Comparison of ENCODE assay signal across 8 cellular contexts in the genomic region with DNA sequence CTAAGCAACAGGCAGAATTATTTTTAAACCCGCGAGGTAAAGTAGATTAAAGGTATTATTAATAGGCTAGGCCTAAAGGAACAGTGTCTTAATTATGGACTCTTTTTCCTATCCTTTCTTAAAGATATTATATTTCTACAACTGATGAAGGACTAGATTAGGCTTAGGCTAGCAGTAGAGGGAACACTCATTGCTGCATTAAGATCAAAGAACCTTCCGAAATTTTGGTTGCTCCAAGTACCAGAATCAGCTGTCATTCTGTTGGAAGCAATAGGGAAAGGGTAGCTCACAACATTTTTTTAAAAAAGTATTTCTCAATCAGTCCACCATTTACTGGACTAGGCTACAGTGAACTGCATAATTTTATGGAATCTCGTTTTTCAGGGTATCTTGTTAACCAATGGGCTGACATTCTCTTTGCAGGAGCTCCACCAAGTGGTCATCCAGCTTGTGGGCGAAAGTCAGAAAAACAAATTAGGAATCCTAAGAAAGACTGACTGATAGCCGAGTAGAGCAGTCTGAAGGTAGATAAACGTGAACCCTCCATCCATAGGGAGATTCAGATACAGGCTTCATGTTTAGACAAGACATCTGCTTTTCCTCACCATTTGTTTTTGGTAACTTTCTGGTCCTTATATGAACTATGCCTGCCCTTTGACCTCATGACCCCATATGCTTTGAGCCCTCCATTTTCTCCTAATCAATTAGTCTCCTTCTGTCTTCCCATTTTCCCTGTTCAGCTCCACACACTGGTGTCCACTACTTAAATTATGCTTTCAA.
A peak's percentile ranks its signal among the peaks of the same experiment; 100 is the strongest.
DNase-seq lines count a peak whose midpoint lies in the region; ATAC-seq lines count a peak whose summit lies in the region.

No MANE protein-coding gene starts in this region.

- DNase-seq in NCI-H460 (ENCODE audit: extremely low read depth, low read depth) (peak; percentile 76), germinal center (ENCODE audit: low spot score) (peak; percentile 7), occipital lobe (lab: John Stamatoyannopoulos, UW) (peak; percentile 13), DMS153 treated with DMSO at 0.1 percent for 48 hours (lab: John Stamatoyannopoulos, UW; ENCODE audit: unreplicated experiment) (no peak)

- H3K4me1 ChIP-seq in BLaER1 = peaks cover 58% of the 10 kb centered on the region

- peak overlapping the region; percentile 86 for H3K4me3 Mint-ChIP-seq in activated naive CD4-positive, alpha-beta T cell treated with anti-CD3 and anti-CD28 coated beads, Interleukin-2, amount 50 U/mL, for 24 hours

- no peaks in the 10 kb centered on the region; the same call in 1 of the 2 replicates for H3K9me3 ChIP-seq in BLaER1

- no peaks in the 10 kb centered on the region for H3K27me3 Mint-ChIP-seq in activated naive CD4-positive, alpha-beta T cell treated with anti-CD3 and anti-CD28 coated beads, Interleukin-2, amount 50 U/mL, for 24 hours

- H3K36me3 ChIP-seq in BLaER1 = no peaks in the 10 kb centered on the region

- no peaks in the 10 kb centered on the region for H4K20me1 ChIP-seq in BLaER1

- peak overlapping the region; percentile 79 for H3K9ac ChIP-seq in BLaER1

- peak overlapping the region; percentile 82 for H3K4me2 ChIP-seq in BLaER1

- H3K27ac ChIP-seq in BLaER1 = peak overlapping the region; percentile 87

- peaks cover 9% of the 10 kb centered on the region for H3K36me3 Mint-ChIP-seq in activated naive CD4-positive, alpha-beta T cell treated with anti-CD3 and anti-CD28 coated beads, Interleukin-2, amount 50 U/mL, for 24 hours

- no peaks in the 10 kb centered on the region for H3K27me3 ChIP-seq in BLaER1

- peaks cover 5% of the 10 kb centered on the region for H3K9me3 Mint-ChIP-seq in activated naive CD4-positive, alpha-beta T cell treated with anti-CD3 and anti-CD28 coated beads, Interleukin-2, amount 50 U/mL, for 24 hours

- ATAC-seq in GM18517 (IDR thresholded peaks at IDR 0.05; ENCODE audit: unreplicated experiment) = peak; percentile 42
- peak; percentile 32 for ATAC-seq in HG03066 (IDR thresholded peaks at IDR 0.05; ENCODE audit: low read depth, unreplicated experiment)

- peak overlapping the region; percentile 92 for H3K27ac Mint-ChIP-seq in activated naive CD4-positive, alpha-beta T cell treated with anti-CD3 and anti-CD28 coated beads, Interleukin-2, amount 50 U/mL, for 24 hours

- H3K4me1 Mint-ChIP-seq in activated naive CD4-positive, alpha-beta T cell treated with anti-CD3 and anti-CD28 coated beads, Interleukin-2, amount 50 U/mL, for 24 hours = peaks cover 83% of the 10 kb centered on the region

- H3K4me3 ChIP-seq in BLaER1 = peak overlapping the region; percentile 63
